Comparison of ENCODE assay signal across 37 cellular contexts in genomic region chr7:125406111-125406510, GRCh38.
"Had no signal": no experiment of that assay in that cellular context is flagged by ENCODE, and none has a peak within 500 bp of the region (broad histone marks: within the 10 kb centered on the region; RNA-seq: fewer than 3 reads in every experiment).

No MANE protein-coding gene starts in this region.

- ATAC-seq: activated CD8-positive, alpha-beta memory T cell treated with anti-CD3 and anti-CD28 coated beads, Interleukin-2, amount 10 ng/mL, durations not matched to agents 7 days and 5 days; activated naive CD8-positive, alpha-beta T cell treated with anti-CD3 and anti-CD28 coated beads, Interleukin-2, amount 50 U/mL, for 24 hours; PC-3; SK-N-SH treated with all-trans-retinoic acid at 6 μM for 48 hours had no signal

- H3K4me2 ChIP-seq: KMS-11 had no signal

- H3K27ac ChIP-seq: cardiac muscle cell, KMS-11, Peyer's patch, VCaP had no signal

- DNase-seq: activated B cell treated with CpG ODN at 0.5 μM for 24 hours; activated CD4-positive, alpha-beta memory T cell treated with anti-CD3 and anti-CD28 coated beads, Interleukin-2, amount 10 ng/mL, durations not matched to agents 7 days and 5 days; activated CD4-positive, alpha-beta T cell treated with anti-CD3 and anti-CD28 coated beads for 48 hours; activated CD4-positive, CD25-positive, alpha-beta regulatory T cell treated with anti-CD3 and anti-CD28 coated beads, Interleukin-2, amount 50 U/mL, for 72 hours; activated CD8-positive, alpha-beta memory T cell treated with anti-CD3 and anti-CD28 coated beads for 24 hours; activated CD8-positive, alpha-beta memory T cell treated with anti-CD3 and anti-CD28 coated beads, Interleukin-2, amount 10 ng/mL, durations not matched to agents 7 days and 5 days; activated CD8-positive, alpha-beta memory T cell treated with anti-CD3 and anti-CD28 coated beads, Interleukin-2, amount 50 U/mL, for 48 hours; activated gamma-delta T cell; activated naive CD4-positive, alpha-beta T cell treated with anti-CD3 and anti-CD28 coated beads for 36 hours; activated naive CD8-positive, alpha-beta T cell treated with anti-CD3 and anti-CD28 coated beads, Interleukin-2, amount 50 U/mL, for 24 hours; anterior cingulate cortex; MM.1S; MV-4-11; NCI-H1092; NCI-H1436 treated with DMSO at 0.1 percent for 48 hours; NCI-H1694 treated with DMSO at 0.1 percent for 48 hours; NCI-H2029; NCI-H510A; NCI-H526; NCI-H748 treated with DMSO at 0.1 percent for 48 hours; NK-92 treated with Interleukin-12 subunit alpha and Interleukin-12 subunit beta, amount 100 ng/mL, for 24 hours; PC-3; Peyer's patch; RPMI8226; SIG-M5; SW 1271; T-helper 1 cell; T-helper 2 cell; T-helper 9 cell had no signal

- H3K27me3 Mint-ChIP-seq: activated B cell treated with CpG ODN at 0.5 μM for 24 hours; activated CD4-positive, alpha-beta memory T cell treated with anti-CD3 and anti-CD28 coated beads, Interleukin-2, amount 10 ng/mL, durations not matched to agents 7 days and 5 days; activated CD8-positive, alpha-beta memory T cell treated with anti-CD3 and anti-CD28 coated beads, Interleukin-2, amount 10 ng/mL, durations not matched to agents 7 days and 5 days; activated naive CD8-positive, alpha-beta T cell; activated naive CD8-positive, alpha-beta T cell treated with anti-CD3 and anti-CD28 coated beads, Interleukin-2, amount 50 U/mL, for 24 hours; brain; central memory CD8-positive, alpha-beta T cell had no signal

- H3K9me3 Mint-ChIP-seq: activated B cell treated with CpG ODN at 0.5 μM for 24 hours, brain had no signal

- H3K27me3 ChIP-seq: cardiac muscle cell, Peyer's patch had no signal

- H3K4me3 ChIP-seq: cardiac muscle cell, Peyer's patch had no signal

- H3K4me1 Mint-ChIP-seq: activated B cell treated with CpG ODN at 0.5 μM for 24 hours; activated CD4-positive, alpha-beta memory T cell treated with anti-CD3 and anti-CD28 coated beads, Interleukin-2, amount 10 ng/mL, durations not matched to agents 7 days and 5 days; activated CD8-positive, alpha-beta memory T cell treated with anti-CD3 and anti-CD28 coated beads, Interleukin-2, amount 10 ng/mL, durations not matched to agents 7 days and 5 days; activated naive CD8-positive, alpha-beta T cell treated with anti-CD3 and anti-CD28 coated beads, Interleukin-2, amount 50 U/mL, for 24 hours; brain; central memory CD8-positive, alpha-beta T cell had no signal

- H3K4me3 Mint-ChIP-seq: activated B cell treated with CpG ODN at 0.5 μM for 24 hours; activated CD4-positive, alpha-beta memory T cell treated with anti-CD3 and anti-CD28 coated beads, Interleukin-2, amount 10 ng/mL, durations not matched to agents 7 days and 5 days; activated CD8-positive, alpha-beta memory T cell treated with anti-CD3 and anti-CD28 coated beads, Interleukin-2, amount 10 ng/mL, durations not matched to agents 7 days and 5 days; activated naive CD4-positive, alpha-beta T cell treated with anti-CD3 and anti-CD28 coated beads for 36 hours; activated naive CD8-positive, alpha-beta T cell; activated naive CD8-positive, alpha-beta T cell treated with anti-CD3 and anti-CD28 coated beads, Interleukin-2, amount 50 U/mL, for 24 hours; brain; central memory CD8-positive, alpha-beta T cell had no signal

- H3K36me3 Mint-ChIP-seq: activated CD8-positive, alpha-beta memory T cell treated with anti-CD3 and anti-CD28 coated beads, Interleukin-2, amount 10 ng/mL, durations not matched to agents 7 days and 5 days; activated naive CD8-positive, alpha-beta T cell; brain had no signal

- H3K27ac Mint-ChIP-seq: activated B cell treated with CpG ODN at 0.5 μM for 24 hours; activated CD4-positive, alpha-beta memory T cell treated with anti-CD3 and anti-CD28 coated beads, Interleukin-2, amount 10 ng/mL, durations not matched to agents 7 days and 5 days; activated CD8-positive, alpha-beta memory T cell treated with anti-CD3 and anti-CD28 coated beads, Interleukin-2, amount 10 ng/mL, durations not matched to agents 7 days and 5 days; activated naive CD4-positive, alpha-beta T cell treated with anti-CD3 and anti-CD28 coated beads for 36 hours; activated naive CD8-positive, alpha-beta T cell; activated naive CD8-positive, alpha-beta T cell treated with anti-CD3 and anti-CD28 coated beads, Interleukin-2, amount 50 U/mL, for 24 hours; activated T-helper 2 cell treated with anti-CD3 and anti-CD28 coated beads, Interferon-gamma antibody, Interleukin-2, Interleukin-4, amounts not matched to agents 10 μg/mL and 5 μg/mL and 100 μg/mL, durations not matched to agents 14 hours and 24 hours and 36 hours; brain had no signal

- H3K4me1 ChIP-seq: Peyer's patch had no signal

- H3K9me3 ChIP-seq: Peyer's patch had no signal

- H3K9ac ChIP-seq: KMS-11 had no signal

- H3K36me3 ChIP-seq: cardiac muscle cell, Peyer's patch had no signal
